ENCODE assay signal across 7 cellular contexts in the genomic region with DNA sequence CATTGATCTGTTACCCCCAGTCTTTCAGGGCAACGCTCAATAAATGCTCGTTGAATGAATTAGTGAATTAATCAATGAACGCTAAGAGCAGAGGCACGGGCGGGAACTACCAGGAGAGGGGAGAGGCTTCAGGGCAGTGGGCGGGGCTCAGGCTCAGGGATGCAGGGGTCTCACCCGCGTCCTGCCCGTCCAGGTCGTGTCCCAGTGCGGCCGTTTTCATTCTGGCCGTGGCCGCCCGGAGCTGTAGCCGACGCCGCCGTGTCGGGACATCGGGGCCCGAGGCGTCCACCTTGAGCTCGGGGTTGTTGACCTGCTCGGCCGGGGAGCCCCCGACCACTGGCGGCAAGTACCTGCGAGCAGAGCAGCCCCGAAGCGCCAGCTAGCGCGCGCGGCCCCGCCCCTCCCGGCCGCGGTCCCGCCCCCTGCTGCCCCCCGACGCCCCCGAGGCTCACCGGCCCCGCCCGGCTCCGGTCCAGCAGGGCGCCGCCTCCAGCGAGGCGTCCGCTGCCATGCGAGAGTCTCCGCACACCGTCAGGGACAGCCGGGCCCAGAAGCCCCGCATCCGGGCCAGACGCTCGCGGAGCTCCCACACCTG. TPM values are rescaled to one million over a fixed set of nuclear protein-coding genes. Genes with fewer than 3 reads are reported as not detected.
A peak's percentile ranks its signal among the peaks of the same experiment; 100 is the strongest.
DNase-seq lines count a peak whose midpoint lies in the region; ATAC-seq, FAIRE-seq and TF ChIP-seq lines count a peak whose summit lies in the region.
"Had no signal": no experiment of that assay in that cellular context is flagged by ENCODE, and none has a peak within 500 bp of the region (broad histone marks: within the 10 kb centered on the region; RNA-seq: fewer than 3 reads in every experiment).

No MANE protein-coding gene starts in this region.

- TF ChIP-seq POLR2A in H54 (IDR thresholded peaks at IDR 0.05; ENCODE audit: low read depth, low read length): no peak

- H3K27me3 ChIP-seq in cardiac muscle cell: peaks cover 13% of the 10 kb centered on the region
- H3K27me3 ChIP-seq in iPS DF 6.9 (ENCODE audit: control insufficient read depth, insufficient read depth, low read length): no peaks in the 10 kb centered on the region

- ATAC-seq in Right ventricle myocardium inferior (no peak), HG02610 (IDR thresholded peaks at IDR 0.05; ENCODE audit: unreplicated experiment) (no peak)

- peak overlapping the region; percentile 25 for H3K4me3 ChIP-seq in cardiac muscle cell
- H3K4me3 ChIP-seq in iPS DF 6.9 (ENCODE audit: low read length): peak overlapping the region; percentile 32; the same call in 1 of the 2 replicates
- peak overlapping the region; percentile 50 for H3K4me3 ChIP-seq in urinary bladder (ENCODE audit: low read depth, low read length)

- no peak for FAIRE-seq in H54 (lab: Jason Lieb, UNC)

- peaks cover 10% of the 10 kb centered on the region for H3K4me1 ChIP-seq in cardiac muscle cell (ENCODE audit: low read depth)
- H3K4me1 ChIP-seq in iPS DF 6.9 (ENCODE audit: control insufficient read depth, insufficient read depth, low read length): peaks cover 6% of the 10 kb centered on the region
- H3K4me1 ChIP-seq in urinary bladder (ENCODE audit: insufficient read depth): no peaks in the 10 kb centered on the region

- H3K27ac ChIP-seq in cardiac muscle cell (no peak overlapping the region), iPS DF 6.9 (ENCODE audit: low read length) (no peak overlapping the region), urinary bladder (ENCODE audit: low read depth) (no peak overlapping the region)

- peak in 1 of 2 donors; percentile 30 for DNase-seq in cardiac muscle cell (ENCODE audit: low read depth in 1 of 2, low spot score in 1 of 2)
- no peak for DNase-seq in Right ventricle myocardium inferior (ENCODE audit: missing footprints)
- DNase-seq in iPS DF 6.9 (ENCODE audit: low read depth, low spot score): no peak
- no peak for DNase-seq in H54 (ENCODE audit: insufficient read length, low spot score)
- DNase-seq: DND-41 had no signal

- intact Hi-C loops in Right ventricle myocardium inferior (cut with DNase I): no loop called here

- no peaks in the 10 kb centered on the region for H3K36me3 ChIP-seq in cardiac muscle cell
- H3K36me3 ChIP-seq in iPS DF 6.9 (ENCODE audit: control insufficient read depth, insufficient read depth, low read length): peaks cover 5% of the 10 kb centered on the region
- no peaks in the 10 kb centered on the region for H3K36me3 ChIP-seq in urinary bladder (ENCODE audit: insufficient read depth)

- no peaks in the 10 kb centered on the region for H3K9me3 ChIP-seq in cardiac muscle cell (ENCODE audit: low read depth)
- no peaks in the 10 kb centered on the region for H3K9me3 ChIP-seq in iPS DF 6.9 (ENCODE audit: control insufficient read depth, insufficient read depth, low read length)

- no peak for TF ChIP-seq CTCF in cardiac muscle cell (IDR thresholded peaks at IDR 0.05; ENCODE audit: low read depth, low read length)

- WGBS in iPS DF 6.9 (ENCODE audit: insufficient coverage, insufficient read length): no CpG with 5 or more reads among the region's 61 CpGs
- 7% methylated on average over 61 of the region's 61 CpGs for WGBS in urinary bladder

RNA-seq across cellular contexts. Expression of gene GAL3ST4, which starts 2.8 kb away (rescaled TPM):
- total RNA-seq in cardiac muscle cell (2.0 and 5.0 TPM in 2 replicates), Right ventricle myocardium inferior (3.1 TPM), urinary bladder (6.5 TPM)
- polyA plus RNA-seq in cardiac muscle cell (3.8 and 5.0 TPM in 2 replicates), urinary bladder (9.8 TPM)

RNA-seq across cellular contexts. Expression of gene GPC2, which starts 6.0 kb away (rescaled TPM):
- total RNA-seq in cardiac muscle cell (37.4 and 47.9 TPM in 2 replicates), Right ventricle myocardium inferior (0.32 TPM), urinary bladder (3.7 TPM)
- polyA plus RNA-seq in cardiac muscle cell (29.8 and 32.1 TPM in 2 replicates), urinary bladder (0.80 TPM)

RNA-seq across cellular contexts. Expression of gene STAG3, which starts 6.5 kb away (rescaled TPM):
- total RNA-seq in cardiac muscle cell (1.6 and 2.0 TPM in 2 replicates), Right ventricle myocardium inferior (0.51 TPM), urinary bladder (0.90 TPM)
- polyA plus RNA-seq in cardiac muscle cell (5.8 and 6.8 TPM in 2 replicates), urinary bladder (0.61 TPM)

RNA-seq across cellular contexts. Expression of gene TRAPPC14, which starts 12.7 kb away (rescaled TPM):
- total RNA-seq in cardiac muscle cell (14.2 and 22.7 TPM in 2 replicates), Right ventricle myocardium inferior (7.1 TPM), urinary bladder (5.4 TPM)
- polyA plus RNA-seq in cardiac muscle cell (10.4 and 25.0 TPM in 2 replicates), urinary bladder (11.6 TPM)

RNA-seq across cellular contexts. Expression of gene LAMTOR4, which starts 22.5 kb away (rescaled TPM):
- total RNA-seq in cardiac muscle cell (193 and 199 TPM in 2 replicates), Right ventricle myocardium inferior (99.4 TPM), urinary bladder (36.3 TPM)
- polyA plus RNA-seq in cardiac muscle cell (258 and 280 TPM in 2 replicates), urinary bladder (251 TPM)
